Comparison of ENCODE assay signal across 8 cellular contexts in the genomic region with DNA sequence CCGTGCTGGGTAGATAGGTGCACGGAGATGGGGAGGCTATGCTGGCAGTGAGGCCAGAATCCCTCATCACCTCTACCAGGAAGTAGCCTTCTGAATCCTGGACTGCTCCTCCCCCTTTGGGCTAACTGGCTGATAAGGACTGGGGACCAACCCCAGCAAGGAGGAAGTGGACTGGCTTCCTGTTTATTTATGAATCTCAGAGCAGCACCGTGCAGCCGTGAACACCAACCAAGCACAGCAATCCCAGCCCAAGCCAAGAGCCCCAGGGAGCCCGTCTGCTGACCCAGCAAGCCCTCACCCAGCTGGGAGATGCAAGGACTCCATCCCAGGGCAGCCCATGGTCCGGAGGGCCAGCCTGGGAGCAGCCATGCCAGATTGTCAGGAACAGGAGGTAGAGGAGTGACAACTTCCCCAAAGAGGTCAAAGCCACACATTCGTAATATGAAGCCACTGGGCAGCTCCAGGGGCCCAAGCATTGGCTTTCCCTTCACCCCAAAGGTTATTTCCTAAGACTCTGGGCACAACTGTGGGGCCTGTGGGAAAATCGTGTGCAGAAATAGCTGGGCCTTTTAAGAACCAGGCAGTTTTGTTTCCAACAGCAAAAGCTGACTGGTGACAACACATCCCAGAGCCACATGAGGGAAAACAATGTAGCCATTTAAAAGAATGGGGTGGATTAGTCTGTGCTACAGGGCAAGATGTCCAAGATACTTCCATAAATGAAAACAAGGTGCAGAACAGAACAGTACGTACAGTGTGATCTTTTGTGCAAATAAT. TPM values are rescaled to one million over a fixed set of nuclear protein-coding genes. Genes with fewer than 3 reads are reported as not detected.
A peak's percentile ranks its signal among the peaks of the same experiment; 100 is the strongest.
DNase-seq lines count a peak whose midpoint lies in the region; ATAC-seq, FAIRE-seq and TF ChIP-seq lines count a peak whose summit lies in the region.

No MANE protein-coding gene starts in this region.

- no peak overlapping the region; the same call in 1 of the 2 replicates for H3K18ac ChIP-seq in H1 (ENCODE audit: extremely low read depth, low read length)

- H3K4me1 ChIP-seq in OCI-LY3 (ENCODE audit: low read length) (peaks cover 22% of the 10 kb centered on the region), H1 (replicated peaks in 1 of 4; ENCODE audit: control insufficient read depth in 3 of 4, insufficient read depth in 4 of 4, low read length in 3 of 4) (no peaks in the 10 kb centered on the region), neutrophil (ENCODE audit: control insufficient read depth in 1 of 2, insufficient read depth in 1 of 2, low read depth in 1 of 2, low read length in 1 of 2) (peaks cover 66 to 77% of the 10 kb centered on the region in 2 experiments)

- H2BK15ac ChIP-seq in H1 (ENCODE audit: low read length), result no peak overlapping the region

- 90% methylated on average over 9 of the region's 9 CpGs; no CpG with 5 or more reads in 1 of the 2 experiments for WGBS in H1 (ENCODE audit: extremely low coverage in 1 of 2, insufficient coverage in 1 of 2, insufficient read length in 1 of 2, insufficient replicate concordance in 2 of 2, low coverage in 1 of 2, low lambda C conversion rate in 2 of 2, missing lambda C conversion rate in 1 of 2), 2 experiments

- H2AFZ ChIP-seq in OCI-LY3 (ENCODE audit: low read depth, low read length) (peak overlapping the region; percentile 90), H1 (ENCODE audit: low read length) (peak overlapping the region; percentile 77)

- peak overlapping the region; percentile 28 for H3K4me3 ChIP-seq in OCI-LY3 (ENCODE audit: low read length)
- no peak overlapping the region for H3K4me3 ChIP-seq in H1 (ENCODE audit: extremely low read depth in 1 of 4, insufficient read depth in 2 of 4, low read depth in 3 of 4, low read length in 4 of 4)
- peak overlapping the region; percentile 48 to 56 for H3K4me3 ChIP-seq in neutrophil (ENCODE audit: low read depth in 1 of 2, low read length in 1 of 2)

- 0 out of 2 replicates have a peak overlapping the region, but pooled peaks have one; percentile 9 for H2BK12ac ChIP-seq in H1 (ENCODE audit: low read depth, low read length)

- H3K79me2 ChIP-seq in OCI-LY3 (ENCODE audit: low read length), result no peaks in the 10 kb centered on the region
- no peaks in the 10 kb centered on the region for H3K79me2 ChIP-seq in H1 (ENCODE audit: control insufficient read depth in 1 of 2, insufficient read depth in 2 of 2, low read length in 2 of 2)

- H2BK20ac ChIP-seq in H1 (ENCODE audit: low read length), result no peak overlapping the region

- no peaks in the 10 kb centered on the region for H3K79me1 ChIP-seq in H1 (ENCODE audit: low read depth, low read length)

- H3K9me3 ChIP-seq in OCI-LY3 (ENCODE audit: insufficient read depth, low read length) (no peaks in the 10 kb centered on the region), H1 (ENCODE audit: insufficient read depth in 2 of 2, low read depth in 1 of 2, low read length in 1 of 2) (no peaks in the 10 kb centered on the region), neutrophil (no peaks in the 10 kb centered on the region)

- no peak overlapping the region for H3K14ac ChIP-seq in H1 (ENCODE audit: insufficient read length)

- H3K56ac ChIP-seq in H1 (replicated peaks; ENCODE audit: insufficient read length, low read depth, low read length), result no peak overlapping the region

- no peak overlapping the region for H2BK120ac ChIP-seq in H1 (replicated peaks; ENCODE audit: low read depth, low read length)

- ATAC-seq in HG03378 (IDR thresholded peaks at IDR 0.05; ENCODE audit: unreplicated experiment) (no peak), HG03521 (IDR thresholded peaks at IDR 0.05; ENCODE audit: unreplicated experiment) (no peak), HG02623 (IDR thresholded peaks at IDR 0.05; ENCODE audit: unreplicated experiment) (no peak)

- no peak for DNase-seq in H1 (ENCODE audit: low read depth in 1 of 2, low spot score in 2 of 2)
- no peak for DNase-seq in AG08395 (ENCODE audit: low spot score)

- H4K8ac ChIP-seq in H1 (ENCODE audit: extremely low read depth, insufficient read depth, low read length), result no peak overlapping the region

- no peaks in the 10 kb centered on the region for H3K27me3 ChIP-seq in OCI-LY3 (ENCODE audit: low read depth, low read length)
- H3K27me3 ChIP-seq in H1 (replicated peaks in 1 of 4; ENCODE audit: control insufficient read depth in 3 of 4, extremely low read depth in 1 of 4, insufficient read depth in 3 of 4, low read length in 3 of 4), result no peaks in the 10 kb centered on the region
- no peaks in the 10 kb centered on the region for H3K27me3 ChIP-seq in neutrophil

- no peak overlapping the region for H3K9ac ChIP-seq in OCI-LY3 (ENCODE audit: low read length)
- H3K9ac ChIP-seq in H1 (replicated peaks in 1 of 4; ENCODE audit: extremely low read depth in 1 of 4, low read depth in 3 of 4, low read length in 3 of 4), result no peak overlapping the region

- H3K36me3 ChIP-seq in OCI-LY3 (replicated peaks; ENCODE audit: low read depth, low read length) (no peaks in the 10 kb centered on the region), H1 (ENCODE audit: control insufficient read depth in 2 of 4, insufficient read depth in 4 of 4, low read length in 3 of 4) (no peaks in the 10 kb centered on the region), neutrophil (no peaks in the 10 kb centered on the region)

- TF ChIP-seq CTCF in OCI-LY3 (IDR thresholded peaks at IDR 0.05; ENCODE audit: low read depth, low read length) (no peak), H1 (IDR thresholded peaks at IDR 0.05; ENCODE audit: control extremely low read depth in 1 of 3, insufficient read depth in 1 of 3, low read depth in 1 of 3, low read length in 3 of 3) (no peak), neutrophil (IDR thresholded peaks at IDR 0.05) (no peak)

- CTCF ChIA-PET in H1 (lab: Charles Lee; ENCODE audit: partially characterized antibody), result interaction anchor here (0.9 to 2.2 kb wide), 8 partner anchors 8 to 167 kb away, joined by 3 to 11 read pairs (median 4); no protein-coding TSS in a partner anchor

- no peak overlapping the region for H2AK5ac ChIP-seq in H1 (ENCODE audit: low read depth, low read length)

- H3K4me2 ChIP-seq in OCI-LY3 (ENCODE audit: low read length) (peak overlapping the region; percentile 50), H1 (ENCODE audit: insufficient read depth in 1 of 2, low read depth in 2 of 2, low read length in 2 of 2) (no peak overlapping the region)

- POLR2A ChIA-PET in H1 (lab: Charles Lee; ENCODE audit: partially characterized antibody), result interaction anchor here (0.9 kb wide), 1 partner anchor 9 kb away, joined by 4 read pairs; no protein-coding TSS in a partner anchor

- H4K20me1 ChIP-seq in OCI-LY3 (ENCODE audit: insufficient read depth, low read length) (no peaks in the 10 kb centered on the region), H1 (replicated peaks in 1 of 2; ENCODE audit: control insufficient read depth in 1 of 2, insufficient read depth in 2 of 2, low read length in 2 of 2) (no peaks in the 10 kb centered on the region)

- TF ChIP-seq POLR2A in GM15510 (IDR thresholded peaks at IDR 0.05; ENCODE audit: borderline replicate concordance, extremely low read depth, insufficient read length) (peak; percentile 37), H1 (IDR thresholded peaks at IDR 0.05; ENCODE audit: control extremely low read depth in 1 of 2, low read depth in 2 of 2, low read length in 2 of 2) (no peak)

- no peak for TF ChIP-seq EP300 in H1 (IDR thresholded peaks at IDR 0.05; ENCODE audit: borderline replicate concordance in 1 of 2, low read depth in 2 of 2, low read length in 2 of 2)

- FAIRE-seq in H1 (lab: Jason Lieb, UNC), result no peak

- no peak overlapping the region for H3K23ac ChIP-seq in H1 (ENCODE audit: insufficient read length)

- H3K4ac ChIP-seq in H1 (replicated peaks; ENCODE audit: insufficient read length, low read depth, low read length), result no peak overlapping the region

- H2BK5ac ChIP-seq in H1 (ENCODE audit: low read depth, low read length), result no peak overlapping the region

- H3K27ac ChIP-seq in OCI-LY3 (ENCODE audit: low read length) (no peak overlapping the region), H1 (ENCODE audit: low read depth, low read length) (no peak overlapping the region), neutrophil (peak overlapping the region; percentile 95)

- H4K5ac ChIP-seq in H1 (ENCODE audit: insufficient read length, low read depth, low read length), result no peak overlapping the region

- no peaks in the 10 kb centered on the region for H3K23me2 ChIP-seq in H1 (ENCODE audit: low read depth, low read length)

- H4K91ac ChIP-seq in H1 (replicated peaks; ENCODE audit: insufficient read length, low read length), result no peak overlapping the region

- no peak for TF ChIP-seq RAD21 in H1 (IDR thresholded peaks at IDR 0.05 in 1 of 2, conservative IDR thresholded peaks at IDR 0.05 in 1 of 2; ENCODE audit: low read depth in 2 of 2, low read length in 2 of 2)

TF ChIP-seq in H1, 55 proteins besides CTCF, POLR2A, EP300 and RAD21:
- TF ChIP-seq HDAC6 (IDR thresholded peaks at IDR 0.05; ENCODE audit: low read depth, low read length), result no peak
- TF ChIP-seq GTF2F1 (IDR thresholded peaks at IDR 0.05; ENCODE audit: borderline replicate concordance, low read depth, low read length), result no peak
- no peak for TF ChIP-seq KDM5A (IDR thresholded peaks at IDR 0.05; ENCODE audit: low read length)
TF ChIP-seq in H1: peak in this region for 0.

RNA-seq across cellular contexts. Expression of a gene that starts 23.9 kb away (rescaled TPM):
- 386 and 401 TPM in 2 replicates for total RNA-seq in H1 (2021; fragmentation: NEBNext Ultra II Directional; extraction: Animal tissue kit (Norgen Biotek cat#: 25700))
- polyA plus RNA-seq in H1 (2011; rRNA removed), result 419 and 597 TPM in 2 replicates
- 510 TPM for polyA plus RNA-seq in H1 (2011; cell fraction: cytosol; rRNA removed)
- 402 TPM for polyA plus RNA-seq in H1 (2011; cell fraction: nucleus; rRNA removed)
- 394 to 508 TPM (median 469 TPM) in 4 replicates for polyA plus RNA-seq in H1 (2012, experiment 1 of 2)
- polyA plus RNA-seq in H1 (2012, experiment 2 of 2), result 401 TPM
- polyA plus RNA-seq in H1 (2013, experiment 1 of 2), result 170 TPM
- 179 TPM for polyA plus RNA-seq in H1 (2013, experiment 2 of 2)
- polyA minus RNA-seq in H1 (2011; rRNA and poly(A)+ RNA removed), result 690 and 757 TPM in 2 replicates
- 130 TPM for polyA minus RNA-seq in H1 (2011; cell fraction: cytosol; rRNA and poly(A)+ RNA removed)
- polyA minus RNA-seq in H1 (2011; cell fraction: nucleus; rRNA and poly(A)+ RNA removed), result 90.2 TPM

RNA-seq across cellular contexts. Expression of a gene that starts 28.7 kb away (rescaled TPM):
- total RNA-seq in H1 (2021; fragmentation: NEBNext Ultra II Directional; extraction: Animal tissue kit (Norgen Biotek cat#: 25700)), result 36.5 and 39.6 TPM in 2 replicates
- 7.3 and 13.5 TPM in 2 replicates for polyA plus RNA-seq in H1 (2011; rRNA removed)
- polyA plus RNA-seq in H1 (2011; cell fraction: cytosol; rRNA removed), result 11.6 TPM
- polyA plus RNA-seq in H1 (2011; cell fraction: nucleus; rRNA removed), result 9.3 TPM
- polyA plus RNA-seq in H1 (2012, experiment 1 of 2), result 9.3 to 17.5 TPM (median 12.0 TPM) in 4 replicates
- polyA plus RNA-seq in H1 (2012, experiment 2 of 2), result 2.8 TPM
- 19.5 TPM for polyA plus RNA-seq in H1 (2013, experiment 1 of 2)
- 17.9 TPM for polyA plus RNA-seq in H1 (2013, experiment 2 of 2)
- polyA minus RNA-seq in H1 (2011; rRNA and poly(A)+ RNA removed), result 54.1 and 54.5 TPM in 2 replicates
- polyA minus RNA-seq in H1 (2011; cell fraction: cytosol; rRNA and poly(A)+ RNA removed), result 27.1 TPM
- polyA minus RNA-seq in H1 (2011; cell fraction: nucleus; rRNA and poly(A)+ RNA removed), result 36.1 TPM

Comparison
In these comparisons a context has a peak if more than half of its experiments do, and no peak if none do; other contexts are left out.
1. H3K4me3 ChIP-seq: peak in OCI-LY3 (single experiment) and neutrophil (2 of 2); none in H1 (0 of 4).